ENCODE assay signal across 35 cellular contexts in the genomic region with DNA sequence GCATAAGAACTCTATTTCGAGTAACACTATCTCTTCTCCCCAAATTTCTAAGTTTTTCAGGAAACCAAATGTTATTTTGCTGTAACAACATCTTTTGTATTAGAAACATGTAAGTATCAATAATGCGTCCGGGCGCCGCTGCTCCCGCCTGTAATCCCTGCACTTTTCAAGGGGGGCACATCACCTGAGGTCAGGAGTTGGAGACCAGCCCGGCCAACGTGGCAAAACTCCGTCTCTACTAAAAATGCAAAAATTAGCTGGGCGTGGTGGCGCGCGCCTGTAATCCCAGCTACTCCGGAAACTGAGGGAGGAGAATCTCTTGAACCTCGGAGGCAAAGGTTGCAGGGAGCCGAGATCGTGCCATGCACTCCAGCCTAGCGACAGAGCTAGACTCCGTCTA.
"Had no signal": no experiment of that assay in that cellular context is flagged by ENCODE, and none has a peak within 500 bp of the region (broad histone marks: within the 10 kb centered on the region; RNA-seq: fewer than 3 reads in every experiment).

No MANE protein-coding gene starts in this region.

- H3K4me2 ChIP-seq: KMS-11 had no signal

- H3K4me3 ChIP-seq: MG63 had no signal

- H3K36me3 ChIP-seq: MG63 had no signal

- H3K27me3 ChIP-seq: MG63 had no signal

- H3K9ac ChIP-seq: KMS-11 had no signal

- H3K27ac ChIP-seq: KMS-11 had no signal

- DNase-seq: Karpas-422, Kasumi-1, MG63, MM.1S, MV-4-11, NCI-H1048, NCI-H1092, NCI-H1092 treated with DMSO at 0.1 percent for 48 hours, NCI-H1105, NCI-H1105 treated with DMSO at 0.1 percent for 48 hours, NCI-H1417, NCI-H1417 treated with DMSO at 0.1 percent for 48 hours, NCI-H1436, NCI-H1436 treated with DMSO at 0.1 percent for 48 hours, NCI-H146, NCI-H1694, NCI-H1694 treated with DMSO at 0.1 percent for 48 hours, NCI-H187, NCI-H187 treated with DMSO at 0.1 percent for 48 hours, NCI-H1930, NCI-H2029, NCI-H2029 treated with DMSO at 0.1 percent for 48 hours, NCI-H2081, NCI-H2081 treated with DMSO at 0.1 percent for 48 hours, NCI-H2107, NCI-H2171, NCI-H2171 treated with DMSO at 0.1 percent for 48 hours, NCI-H2227 treated with DMSO at 0.1 percent for 48 hours, NCI-H226, NCI-H345, NCI-H446, NCI-H446 treated with DMSO at 0.1 percent for 48 hours, NCI-H510A, NCI-H510A treated with DMSO at 0.1 percent for 48 hours had no signal

- H3K9me3 ChIP-seq: MG63 had no signal
